1 cellular context compared by ENCODE assay signal in the genomic region with DNA sequence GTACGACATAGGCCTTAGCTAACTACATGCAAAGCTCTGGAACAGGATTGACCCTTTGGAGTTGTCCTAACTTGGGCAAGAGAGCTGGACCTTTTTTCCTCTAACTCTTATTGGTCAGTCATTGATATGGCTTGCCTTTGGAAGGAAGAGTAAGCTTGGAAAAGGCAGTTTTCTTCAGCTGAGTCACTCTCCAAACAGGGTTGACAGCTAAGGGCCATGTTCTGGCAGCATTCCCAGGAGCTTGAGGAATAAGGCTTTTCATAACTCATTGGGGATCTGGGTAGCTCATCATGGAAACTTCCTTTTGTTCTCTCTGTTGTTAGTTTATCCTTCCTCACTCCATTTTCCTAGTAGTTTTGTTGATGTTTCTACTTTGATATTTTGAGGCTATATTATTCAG.
TF ChIP-seq lines count a peak whose summit lies in the region.

No MANE protein-coding gene starts in this region.

TF ChIP-seq in HEK293, 187 proteins besides CTCF, POLR2A, EP300 and RAD21 (continued from another document):
- TF ChIP-seq ZEB2 (tag by site-specific recombination; IDR thresholded peaks at IDR 0.05) = 0 out of 2 replicates have a peak, but pooled peaks have one; percentile 25
- TF ChIP-seq, protein P1, sequence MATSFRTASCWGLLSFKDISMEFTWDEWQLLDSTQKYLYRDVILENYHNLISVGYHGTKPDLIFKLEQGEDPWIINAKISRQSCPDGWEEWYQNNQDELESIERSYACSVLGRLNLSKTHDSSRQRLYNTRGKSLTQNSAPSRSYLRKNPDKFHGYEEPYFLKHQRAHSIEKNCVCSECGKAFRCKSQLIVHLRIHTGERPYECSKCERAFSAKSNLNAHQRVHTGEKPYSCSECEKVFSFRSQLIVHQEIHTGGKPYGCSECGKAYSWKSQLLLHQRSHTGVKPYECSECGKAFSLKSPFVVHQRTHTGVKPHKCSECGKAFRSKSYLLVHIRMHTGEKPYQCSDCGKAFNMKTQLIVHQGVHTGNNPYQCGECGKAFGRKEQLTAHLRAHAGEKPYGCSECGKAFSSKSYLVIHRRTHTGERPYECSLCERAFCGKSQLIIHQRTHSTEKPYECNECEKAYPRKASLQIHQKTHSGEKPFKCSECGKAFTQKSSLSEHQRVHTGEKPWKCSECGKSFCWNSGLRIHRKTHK (tag by site-specific recombination; IDR thresholded peaks at IDR 0.05) = no peak
- no peak for TF ChIP-seq ZNF157 (tag by site-specific recombination; IDR thresholded peaks at IDR 0.05)
- peak; percentile 38 for TF ChIP-seq ZNF366 (tag by site-specific recombination; conservative IDR thresholded peaks at IDR 0.05)
- 0 out of 2 replicates have a peak, but pooled peaks have one; percentile 22 for TF ChIP-seq ZNF629 (tag by site-specific recombination; IDR thresholded peaks at IDR 0.05)
- no peak for TF ChIP-seq HOXA7 (CRISPR knock-in tag; IDR thresholded peaks at IDR 0.05; ENCODE audit: borderline replicate concordance)
- no peak for TF ChIP-seq ZNF48 (tag by site-specific recombination; IDR thresholded peaks at IDR 0.05)
- TF ChIP-seq, protein P2, sequence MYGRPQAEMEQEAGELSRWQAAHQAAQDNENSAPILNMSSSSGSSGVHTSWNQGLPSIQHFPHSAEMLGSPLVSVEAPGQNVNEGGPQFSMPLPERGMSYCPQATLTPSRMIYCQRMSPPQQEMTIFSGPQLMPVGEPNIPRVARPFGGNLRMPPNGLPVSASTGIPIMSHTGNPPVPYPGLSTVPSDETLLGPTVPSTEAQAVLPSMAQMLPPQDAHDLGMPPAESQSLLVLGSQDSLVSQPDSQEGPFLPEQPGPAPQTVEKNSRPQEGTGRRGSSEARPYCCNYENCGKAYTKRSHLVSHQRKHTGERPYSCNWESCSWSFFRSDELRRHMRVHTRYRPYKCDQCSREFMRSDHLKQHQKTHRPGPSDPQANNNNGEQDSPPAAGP (tag by site-specific recombination; IDR thresholded peaks at IDR 0.05) = no peak
- TF ChIP-seq ZNF239 (tag by site-specific recombination; IDR thresholded peaks at IDR 0.05) = no peak
- TF ChIP-seq, protein P3, sequence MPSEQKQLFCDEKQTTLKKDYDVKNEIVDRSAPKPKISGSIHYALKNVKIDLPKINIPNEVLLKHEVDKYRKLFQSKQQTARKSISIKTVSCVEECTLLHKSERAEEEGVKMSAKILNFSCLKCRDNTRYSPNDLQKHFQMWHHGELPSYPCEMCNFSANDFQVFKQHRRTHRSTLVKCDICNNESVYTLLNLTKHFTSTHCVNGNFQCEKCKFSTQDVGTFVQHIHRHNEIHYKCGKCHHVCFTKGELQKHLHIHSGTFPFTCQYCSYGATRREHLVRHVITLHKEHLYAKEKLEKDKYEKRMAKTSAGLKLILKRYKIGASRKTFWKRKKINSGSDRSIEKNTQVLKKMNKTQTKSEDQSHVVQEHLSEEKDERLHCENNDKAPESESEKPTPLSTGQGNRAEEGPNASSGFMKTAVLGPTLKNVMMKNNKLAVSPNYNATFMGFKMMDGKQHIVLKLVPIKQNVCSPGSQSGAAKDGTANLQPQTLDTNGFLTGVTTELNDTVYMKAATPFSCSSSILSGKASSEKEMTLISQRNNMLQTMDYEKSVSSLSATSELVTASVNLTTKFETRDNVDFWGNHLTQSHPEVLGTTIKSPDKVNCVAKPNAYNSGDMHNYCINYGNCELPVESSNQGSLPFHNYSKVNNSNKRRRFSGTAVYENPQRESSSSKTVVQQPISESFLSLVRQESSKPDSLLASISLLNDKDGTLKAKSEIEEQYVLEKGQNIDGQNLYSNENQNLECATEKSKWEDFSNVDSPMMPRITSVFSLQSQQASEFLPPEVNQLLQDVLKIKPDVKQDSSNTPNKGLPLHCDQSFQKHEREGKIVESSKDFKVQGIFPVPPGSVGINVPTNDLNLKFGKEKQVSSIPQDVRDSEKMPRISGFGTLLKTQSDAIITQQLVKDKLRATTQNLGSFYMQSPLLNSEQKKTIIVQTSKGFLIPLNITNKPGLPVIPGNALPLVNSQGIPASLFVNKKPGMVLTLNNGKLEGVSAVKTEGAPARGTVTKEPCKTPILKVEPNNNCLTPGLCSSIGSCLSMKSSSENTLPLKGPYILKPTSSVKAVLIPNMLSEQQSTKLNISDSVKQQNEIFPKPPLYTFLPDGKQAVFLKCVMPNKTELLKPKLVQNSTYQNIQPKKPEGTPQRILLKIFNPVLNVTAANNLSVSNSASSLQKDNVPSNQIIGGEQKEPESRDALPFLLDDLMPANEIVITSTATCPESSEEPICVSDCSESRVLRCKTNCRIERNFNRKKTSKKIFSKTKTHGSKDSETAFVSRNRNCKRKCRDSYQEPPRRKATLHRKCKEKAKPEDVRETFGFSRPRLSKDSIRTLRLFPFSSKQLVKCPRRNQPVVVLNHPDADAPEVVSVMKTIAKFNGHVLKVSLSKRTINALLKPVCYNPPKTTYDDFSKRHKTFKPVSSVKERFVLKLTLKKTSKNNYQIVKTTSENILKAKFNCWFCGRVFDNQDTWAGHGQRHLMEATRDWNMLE (tag by site-specific recombination; conservative IDR thresholded peaks at IDR 0.05; ENCODE audit: low read depth) = no peak
- 0 out of 2 replicates have a peak, but pooled peaks have one; percentile 12 for TF ChIP-seq FEZF1 (tag by site-specific recombination; IDR thresholded peaks at IDR 0.05)
- TF ChIP-seq, protein P4, sequence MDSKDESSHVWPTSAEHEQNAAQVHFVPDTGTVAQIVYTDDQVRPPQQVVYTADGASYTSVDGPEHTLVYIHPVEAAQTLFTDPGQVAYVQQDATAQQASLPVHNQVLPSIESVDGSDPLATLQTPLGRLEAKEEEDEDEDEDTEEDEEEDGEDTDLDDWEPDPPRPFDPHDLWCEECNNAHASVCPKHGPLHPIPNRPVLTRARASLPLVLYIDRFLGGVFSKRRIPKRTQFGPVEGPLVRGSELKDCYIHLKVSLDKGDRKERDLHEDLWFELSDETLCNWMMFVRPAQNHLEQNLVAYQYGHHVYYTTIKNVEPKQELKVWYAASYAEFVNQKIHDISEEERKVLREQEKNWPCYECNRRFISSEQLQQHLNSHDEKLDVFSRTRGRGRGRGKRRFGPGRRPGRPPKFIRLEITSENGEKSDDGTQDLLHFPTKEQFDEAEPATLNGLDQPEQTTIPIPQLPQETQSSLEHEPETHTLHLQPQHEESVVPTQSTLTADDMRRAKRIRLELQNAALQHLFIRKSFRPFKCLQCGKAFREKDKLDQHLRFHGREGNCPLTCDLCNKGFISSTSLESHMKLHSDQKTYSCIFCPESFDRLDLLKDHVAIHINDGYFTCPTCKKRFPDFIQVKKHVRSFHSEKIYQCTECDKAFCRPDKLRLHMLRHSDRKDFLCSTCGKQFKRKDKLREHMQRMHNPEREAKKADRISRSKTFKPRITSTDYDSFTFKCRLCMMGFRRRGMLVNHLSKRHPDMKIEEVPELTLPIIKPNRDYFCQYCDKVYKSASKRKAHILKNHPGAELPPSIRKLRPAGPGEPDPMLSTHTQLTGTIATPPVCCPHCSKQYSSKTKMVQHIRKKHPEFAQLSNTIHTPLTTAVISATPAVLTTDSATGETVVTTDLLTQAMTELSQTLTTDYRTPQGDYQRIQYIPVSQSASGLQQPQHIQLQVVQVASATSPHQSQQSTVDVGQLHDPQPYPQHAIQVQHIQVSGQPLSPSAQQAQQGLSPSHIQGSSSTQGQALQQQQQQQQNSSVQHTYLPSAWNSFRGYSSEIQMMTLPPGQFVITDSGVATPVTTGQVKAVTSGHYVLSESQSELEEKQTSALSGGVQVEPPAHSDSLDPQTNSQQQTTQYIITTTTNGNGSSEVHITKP (tag by site-specific recombination; IDR thresholded peaks at IDR 0.05) = no peak
- no peak for TF ChIP-seq REPIN1 (tag by site-specific recombination; IDR thresholded peaks at IDR 0.05; ENCODE audit: low read depth)
- peak; percentile 60 for TF ChIP-seq PRDM1 (tag by site-specific recombination; IDR thresholded peaks at IDR 0.05)
- no peak for TF ChIP-seq WT1 (tag by site-specific recombination; IDR thresholded peaks at IDR 0.05)
- no peak for TF ChIP-seq ZNF404 (tag by site-specific recombination; IDR thresholded peaks at IDR 0.05)
- TF ChIP-seq, protein P5, sequence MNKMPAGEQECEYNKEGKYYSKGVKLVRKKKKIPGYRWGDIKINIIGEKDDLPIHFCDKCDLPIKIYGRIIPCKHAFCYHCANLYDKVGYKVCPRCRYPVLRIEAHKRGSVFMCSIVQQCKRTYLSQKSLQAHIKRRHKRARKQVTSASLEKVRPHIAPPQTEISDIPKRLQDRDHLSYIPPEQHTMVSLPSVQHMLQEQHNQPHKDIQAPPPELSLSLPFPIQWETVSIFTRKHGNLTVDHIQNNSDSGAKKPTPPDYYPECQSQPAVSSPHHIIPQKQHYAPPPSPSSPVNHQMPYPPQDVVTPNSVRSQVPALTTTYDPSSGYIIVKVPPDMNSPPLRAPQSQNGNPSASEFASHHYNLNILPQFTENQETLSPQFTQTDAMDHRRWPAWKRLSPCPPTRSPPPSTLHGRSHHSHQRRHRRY (tag by site-specific recombination; IDR thresholded peaks at IDR 0.05) = no peak
- no peak for TF ChIP-seq BCL11B (tag by site-specific recombination; IDR thresholded peaks at IDR 0.05; ENCODE audit: low read depth)
- no peak for TF ChIP-seq SP3 (tag by site-specific recombination; IDR thresholded peaks at IDR 0.05)
TF ChIP-seq in HEK293: peak in this region for 11.
